In the genomic region with DNA sequence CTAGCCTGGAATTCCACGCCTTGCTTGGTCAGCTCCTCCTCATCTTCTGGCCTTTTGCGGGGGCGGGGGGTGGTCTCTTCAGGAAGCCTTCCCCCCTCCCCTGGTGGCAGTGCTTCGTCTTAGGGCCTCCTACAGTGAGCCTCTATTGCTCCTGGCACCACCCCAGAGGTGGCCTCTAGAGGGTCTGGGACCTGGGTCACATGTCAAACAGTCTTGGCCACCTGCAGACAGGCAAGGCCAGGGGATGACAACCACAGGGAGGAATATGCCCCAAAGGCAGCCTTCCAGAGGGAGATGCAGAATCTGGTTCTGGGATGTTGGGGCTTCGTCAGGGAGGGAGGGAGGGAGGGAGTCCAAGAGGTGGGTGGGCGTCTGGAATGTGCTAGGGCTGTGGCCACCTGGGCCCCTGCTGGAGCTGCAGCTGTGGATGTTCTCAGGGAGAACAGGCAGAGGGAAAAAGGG, we compare ENCODE assay signal across 16 cellular contexts. TPM values are rescaled to one million over a fixed set of nuclear protein-coding genes. Genes with fewer than 3 reads are reported as not detected.
DNase-seq lines count a peak whose midpoint lies in the region; ATAC-seq, FAIRE-seq and TF ChIP-seq lines count a peak whose summit lies in the region.
"Had no signal": no experiment of that assay in that cellular context is flagged by ENCODE, and none has a peak within 500 bp of the region (broad histone marks: within the 10 kb centered on the region; RNA-seq: fewer than 3 reads in every experiment).

No MANE protein-coding gene starts in this region.

- peaks cover 1% of the 10 kb centered on the region for H3K9me3 Mint-ChIP-seq in astrocyte (ENCODE audit: unreplicated experiment)
- peaks cover 3% of the 10 kb centered on the region for H3K9me3 Mint-ChIP-seq in chondrocyte (ENCODE audit: low read depth)
- no peaks in the 10 kb centered on the region for H3K9me3 Mint-ChIP-seq in nephron
- H3K9me3 Mint-ChIP-seq: CD4-positive, alpha-beta memory T cell had no signal

- H3K4me3 Mint-ChIP-seq in astrocyte (ENCODE audit: unreplicated experiment) (no peak overlapping the region), chondrocyte (ENCODE audit: unreplicated experiment) (no peak overlapping the region), nephron (peak overlapping the region in 2 of 3 experiments; percentile 20 to 30)
- H3K4me3 Mint-ChIP-seq: CD4-positive, alpha-beta memory T cell had no signal

- WGBS in testis, 2 donors = 54 to 56% methylated on average over 6 of the region's 6 CpGs

- H3K9ac ChIP-seq in astrocyte (ENCODE audit: low read length) = no peak overlapping the region

- no peaks in the 10 kb centered on the region for H3K36me3 Mint-ChIP-seq in astrocyte (ENCODE audit: low read depth, unreplicated experiment)
- no peaks in the 10 kb centered on the region for H3K36me3 Mint-ChIP-seq in chondrocyte (ENCODE audit: low read depth)
- H3K36me3 Mint-ChIP-seq in nephron (ENCODE audit: low read depth) = no peaks in the 10 kb centered on the region
- H3K36me3 Mint-ChIP-seq: CD4-positive, alpha-beta memory T cell had no signal

- TF ChIP-seq CTCF in astrocyte (IDR thresholded peaks at IDR 0.05; ENCODE audit: insufficient read depth, low read depth, low read length) (no peak), chondrocyte (IDR thresholded peaks at IDR 0.05) (no peak), nephron (IDR thresholded peaks at IDR 0.05; ENCODE audit: unreplicated experiment in 3 of 3) (no peak), testis (IDR thresholded peaks at IDR 0.05) (no peak)

- H3K36me3 ChIP-seq in astrocyte (ENCODE audit: insufficient read depth, low read length) (no peaks in the 10 kb centered on the region), testis (ENCODE audit: low read depth, missing control alignments) (no peaks in the 10 kb centered on the region)
- H3K36me3 ChIP-seq: BE2C had no signal

- peak overlapping the region; percentile 47 for H3K27ac Mint-ChIP-seq in astrocyte (ENCODE audit: unreplicated experiment)
- peak overlapping the region; percentile 6 for H3K27ac Mint-ChIP-seq in chondrocyte (ENCODE audit: unreplicated experiment)
- H3K27ac Mint-ChIP-seq in nephron = peak overlapping the region in 2 of 3 experiments; percentile 33 to 64

- H3K27ac ChIP-seq in astrocyte (ENCODE audit: low read depth, low read length) (no peak overlapping the region), testis (peak overlapping the region; percentile 55 to 71)
- H3K27ac ChIP-seq: A549, C4-2B had no signal

- no peaks in the 10 kb centered on the region for H4K20me1 ChIP-seq in astrocyte (ENCODE audit: insufficient read depth, low read length)

- intact Hi-C loops in testis (cut with DNase I; ENCODE audit: low total_unique reads) = no loop called here

- DNase-seq in astrocyte (ENCODE audit: low read depth) (no peak), chondrocyte (ENCODE audit: low spot score) (peak; percentile 34), testis (peak; percentile 62), NAMALWA (ENCODE audit: low spot score) (no peak)
- DNase-seq: BE2C; CD4-positive, alpha-beta memory T cell; DMS79 had no signal

- H3K4me3 ChIP-seq in astrocyte (ENCODE audit: insufficient read depth, low read depth, low read length) (no peak overlapping the region), testis (peak overlapping the region; percentile 6 to 49)
- H3K4me3 ChIP-seq: A549, GM12878 had no signal

- H3K4me2 ChIP-seq in astrocyte (ENCODE audit: low read length) = no peak overlapping the region
- H3K4me2 ChIP-seq: A549 had no signal

- H3K4me1 ChIP-seq in astrocyte (ENCODE audit: insufficient read depth, low read length) (peaks cover 18% of the 10 kb centered on the region), testis (peaks cover 10% of the 10 kb centered on the region)
- H3K4me1 ChIP-seq: A549 had no signal

- H3K27me3 ChIP-seq in astrocyte (ENCODE audit: insufficient read depth, low read length) (no peaks in the 10 kb centered on the region), testis (no peaks in the 10 kb centered on the region)
- H3K27me3 ChIP-seq: BE2C had no signal

- H3K79me2 ChIP-seq in astrocyte (ENCODE audit: insufficient read depth, low read length) = no peaks in the 10 kb centered on the region

- TF ChIP-seq POLR2A in testis (IDR thresholded peaks at IDR 0.05) = no peak

- peaks cover 18% of the 10 kb centered on the region for H3K4me1 Mint-ChIP-seq in astrocyte (ENCODE audit: low read depth, unreplicated experiment)
- peaks cover 12% of the 10 kb centered on the region for H3K4me1 Mint-ChIP-seq in chondrocyte (ENCODE audit: low read depth)
- peaks cover 14% of the 10 kb centered on the region for H3K4me1 Mint-ChIP-seq in nephron

- no peak for ATAC-seq in HG03442 (IDR thresholded peaks at IDR 0.05; ENCODE audit: unreplicated experiment)
- ATAC-seq: A549, HCT116 had no signal

- H3K27me3 Mint-ChIP-seq in astrocyte (ENCODE audit: low read depth, unreplicated experiment) (peaks cover 11% of the 10 kb centered on the region), chondrocyte (ENCODE audit: low read depth) (no peaks in the 10 kb centered on the region), nephron (ENCODE audit: low read depth) (peaks cover 18% of the 10 kb centered on the region)

- H3K9me3 ChIP-seq in astrocyte (ENCODE audit: insufficient read depth, low read depth, low read length) = no peaks in the 10 kb centered on the region
- no peaks in the 10 kb centered on the region for H3K9me3 ChIP-seq in testis
- H3K9me3 ChIP-seq: A549, BE2C had no signal

- FAIRE-seq in astrocyte (lab: Jason Lieb, UNC) = no peak
- FAIRE-seq: A549, GM12878, GM18507, H54 had no signal

- H2AFZ ChIP-seq in astrocyte (ENCODE audit: low read depth, low read length) = no peak overlapping the region

RNA-seq across cellular contexts. Expression of gene SMPD3, which starts 50.6 kb away (rescaled TPM):
- total RNA-seq in astrocyte = 0.25 and 0.34 TPM in 2 replicates
- total RNA-seq in chondrocyte = 0.07 TPM in 1 of 3 replicates, not detected in the others
- 10 to 100 TPM; 20.6 to 23.4 TPM for total RNA-seq in testis
- polyA plus RNA-seq in testis (ENCODE audit: insufficient read depth, low read depth, low replicate concordance) = 13.3 TPM
- polyA plus RNA-seq: AG04450 had no signal

Comparison
In these comparisons a context has a peak if more than half of its experiments do, and no peak if none do; other contexts are left out.
1. DNase-seq: peak in chondrocyte (single experiment) and testis (single experiment); none in astrocyte (single experiment) and NAMALWA (single experiment).
2. H3K4me3 Mint-ChIP-seq: peak in nephron (2 of 3); none in astrocyte (single experiment) and chondrocyte (single experiment).
3. RNA of gene SMPD3, which starts 50.6 kb away (total RNA-seq): 20.6 to 23.4 TPM in testis; 0.25 to 0.34 TPM in astrocyte and 0.07 TPM in chondrocyte; every median in the first group is over 10 times any median in the second.
4. Peak in every context shown above with its lines, with median percentiles within 50 percentile points of each other: H3K27ac Mint-ChIP-seq.